ENCODE assay signal across 8 cellular contexts in the genomic region with DNA sequence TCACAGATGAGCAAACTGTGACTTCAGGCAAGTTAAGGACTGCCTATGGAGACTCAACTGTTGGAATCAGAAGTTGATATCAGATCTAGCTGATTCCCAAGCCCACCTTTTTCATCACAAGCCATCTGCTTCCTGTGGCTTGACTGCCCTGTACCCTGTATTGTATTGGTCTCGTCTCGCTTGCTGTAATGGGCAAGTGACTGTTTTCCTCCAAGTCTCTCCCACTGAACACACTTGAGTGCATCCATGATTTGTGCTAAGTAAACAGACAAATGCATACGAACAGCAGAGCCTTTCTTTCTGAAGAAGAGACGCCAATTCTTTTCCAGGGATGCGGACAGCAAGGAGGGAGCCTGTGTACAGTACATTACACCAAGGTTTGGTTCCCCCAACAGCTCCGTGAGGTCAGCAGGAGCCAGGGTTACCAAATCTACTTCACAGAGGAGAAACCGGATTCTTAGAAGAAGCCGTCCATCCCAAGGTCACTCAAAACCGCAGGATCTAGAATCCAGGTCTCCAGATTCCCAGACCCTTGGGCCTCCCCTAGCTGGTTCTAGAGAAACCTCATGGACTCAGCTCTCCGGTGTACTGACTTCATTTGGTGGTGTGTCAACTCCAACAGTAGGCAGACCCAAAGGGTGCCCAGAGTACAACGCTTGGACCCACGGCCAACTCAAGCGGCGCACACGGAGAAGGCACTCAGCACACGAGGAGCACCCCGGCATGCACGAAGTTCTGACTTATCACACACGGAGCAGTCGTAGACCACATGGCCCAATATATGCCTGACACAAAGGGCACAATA. TPM values are rescaled to one million over a fixed set of nuclear protein-coding genes. Genes with fewer than 3 reads are reported as not detected.
DNase-seq lines count a peak whose midpoint lies in the region; ATAC-seq and TF ChIP-seq lines count a peak whose summit lies in the region.

No MANE protein-coding gene starts in this region.

- H2AFZ ChIP-seq in fibroblast of lung (ENCODE audit: low read length) = peak overlapping the region; percentile 91
- peak overlapping the region; percentile 71 for H2AFZ ChIP-seq in neural cell (ENCODE audit: low read depth, low read length)

- no peak for TF ChIP-seq EP300 in neural cell (conservative IDR thresholded peaks at IDR 0.05; ENCODE audit: poor library complexity, severe bottlenecking)

- H3K9me3 Mint-ChIP-seq in activated T-cell treated with anti-CD3 and anti-CD28 coated beads, Interleukin-2, amount 50 U/mL, for 4 hours = no peaks in the 10 kb centered on the region

- H3K9ac ChIP-seq in fibroblast of lung (ENCODE audit: insufficient read depth, low read length) = peak overlapping the region; percentile 84
- H3K9ac ChIP-seq in neural cell (ENCODE audit: low read length) = peak overlapping the region; percentile 73

- H3K9me2 ChIP-seq in neural cell (ENCODE audit: insufficient read depth, low read length) = no peaks in the 10 kb centered on the region

- H3K4me3 Mint-ChIP-seq in activated T-cell treated with anti-CD3 and anti-CD28 coated beads, Interleukin-2, amount 50 U/mL, for 4 hours = peak overlapping the region; percentile 95

- H3K27ac ChIP-seq in WERI-Rb-1 (peak overlapping the region; percentile 91), fibroblast of lung (ENCODE audit: insufficient read depth, low read length) (peak overlapping the region; percentile 84), neural cell (ENCODE audit: low read length) (peak overlapping the region; percentile 35)

- H3K36me3 ChIP-seq in WERI-Rb-1 (peaks cover 75% of the 10 kb centered on the region), fibroblast of lung (ENCODE audit: control insufficient read depth, insufficient read depth, low read length) (peaks cover 8% of the 10 kb centered on the region), neural cell (ENCODE audit: insufficient read depth, low read length) (peaks cover 18% of the 10 kb centered on the region)

- H3K79me2 ChIP-seq in fibroblast of lung (ENCODE audit: control insufficient read depth, insufficient read depth, low read length) = peaks cover 32% of the 10 kb centered on the region
- H3K79me2 ChIP-seq in neural cell (replicated peaks; ENCODE audit: insufficient read depth, low read length) = peaks cover 27% of the 10 kb centered on the region

- peaks cover 2% of the 10 kb centered on the region for H3K4me1 ChIP-seq in fibroblast of lung (ENCODE audit: control insufficient read depth, extremely low read depth, insufficient read depth, low read length)

- TF ChIP-seq CTCF in WERI-Rb-1 (IDR thresholded peaks at IDR 0.05; ENCODE audit: low read depth, low read length) (no peak), fibroblast of lung (conservative IDR thresholded peaks at IDR 0.05 in 1 of 2, IDR thresholded peaks at IDR 0.05 in 1 of 2; ENCODE audit: low read depth in 1 of 2, low read length in 2 of 2) (no peak), neural cell (IDR thresholded peaks at IDR 0.05; ENCODE audit: poor library complexity, severe bottlenecking) (no peak)

- H3K4me3 ChIP-seq in WERI-Rb-1 (ENCODE audit: low read depth, low read length) (peak overlapping the region; percentile 95), fibroblast of lung (replicated peaks in 1 of 4; ENCODE audit: control extremely low read depth in 1 of 4, insufficient read depth in 1 of 4, low read depth in 3 of 4, low read length in 4 of 4) (peak overlapping the region; percentile 91 to 99 (median 94)), neural cell (ENCODE audit: low read length) (peak overlapping the region; percentile 94)

- H3K27me3 ChIP-seq in WERI-Rb-1 (ENCODE audit: insufficient read depth, low read depth, severe bottlenecking) (no peaks in the 10 kb centered on the region), fibroblast of lung (ENCODE audit: control insufficient read depth, insufficient read depth, low read length) (no peaks in the 10 kb centered on the region), neural cell (ENCODE audit: insufficient read depth, low read depth, low read length) (no peaks in the 10 kb centered on the region)

- no peak for DNase-seq in activated T-cell treated with anti-CD3 and anti-CD28 coated beads, Interleukin-2, amount 50 U/mL, for 4 hours
- no peak for DNase-seq in activated T-cell treated with anti-CD3 and anti-CD28 coated beads for 4 hours
- peak; percentile 12 for DNase-seq in HS-27A (ENCODE audit: low read depth)
- no peak for DNase-seq in WERI-Rb-1
- peak; percentile 25 to 34 for DNase-seq in fibroblast of lung (ENCODE audit: low read depth in 2 of 2)
- no peak for DNase-seq in HPDE6-E6E7 (ENCODE audit: extremely low spot score)

- H3K4me2 ChIP-seq in fibroblast of lung (ENCODE audit: extremely low read depth, insufficient read depth, low read length) (peak overlapping the region; percentile 85), neural cell (ENCODE audit: low read length) (peak overlapping the region; percentile 83)

- H3F3A ChIP-seq in neural cell (ENCODE audit: insufficient read depth, low read length, poor library complexity, severe bottlenecking) = no peaks in the 10 kb centered on the region

- H3K27me3 Mint-ChIP-seq in activated T-cell treated with anti-CD3 and anti-CD28 coated beads, Interleukin-2, amount 50 U/mL, for 4 hours (ENCODE audit: low read depth) = no peaks in the 10 kb centered on the region

- H4K20me1 ChIP-seq in fibroblast of lung (ENCODE audit: control insufficient read depth, extremely low read depth, insufficient read depth, low read length) = no peaks in the 10 kb centered on the region
- H4K20me1 ChIP-seq in neural cell (ENCODE audit: insufficient read depth) = no peaks in the 10 kb centered on the region

- peaks cover 48% of the 10 kb centered on the region for H3K36me3 Mint-ChIP-seq in activated T-cell treated with anti-CD3 and anti-CD28 coated beads, Interleukin-2, amount 50 U/mL, for 4 hours (ENCODE audit: insufficient read depth)

- no peaks in the 10 kb centered on the region for H3K9me3 ChIP-seq in WERI-Rb-1 (ENCODE audit: severe bottlenecking)
- H3K9me3 ChIP-seq in fibroblast of lung (ENCODE audit: control insufficient read depth, insufficient read depth, low read depth, low read length) = no peaks in the 10 kb centered on the region
- no peaks in the 10 kb centered on the region for H3K9me3 ChIP-seq in neural cell (ENCODE audit: low read length)

- TF ChIP-seq RAD21 in neural cell (conservative IDR thresholded peaks at IDR 0.05) = no peak

- H3K4me1 Mint-ChIP-seq in activated T-cell treated with anti-CD3 and anti-CD28 coated beads, Interleukin-2, amount 50 U/mL, for 4 hours (ENCODE audit: low read depth) = peaks cover 41% of the 10 kb centered on the region

- no peak for ATAC-seq in activated T-cell treated with anti-CD3 and anti-CD28 coated beads, Interleukin-2, amount 50 U/mL, for 4 hours
- ATAC-seq in GM19467 (IDR thresholded peaks at IDR 0.05; ENCODE audit: unreplicated experiment) = no peak

TF ChIP-seq in neural cell, 6 proteins besides CTCF, POLR2A, EP300 and RAD21:
- TF ChIP-seq MXI1 (conservative IDR thresholded peaks at IDR 0.05; ENCODE audit: poor library complexity, severe bottlenecking) = peak; percentile 94
- TF ChIP-seq POLR2AphosphoS5 (IDR thresholded peaks at IDR 0.05) = no peak

RNA-seq across cellular contexts. Expression of a gene that starts 1.2 kb away (rescaled TPM):
- total RNA-seq in activated T-cell treated with anti-CD3 and anti-CD28 coated beads, Interleukin-2, amount 50 U/mL, for 4 hours = 100 to 1,000 TPM; 115 to 133 (median 117) TPM
- 19.2 and 19.8 TPM in 2 replicates for total RNA-seq in fibroblast of lung
- polyA plus RNA-seq in fibroblast of lung (30.4 and 36.4 TPM in 2 replicates), neural cell (90.4 and 94.9 TPM in 2 replicates)
- 33.1 and 40.8 TPM in 2 replicates for polyA plus RNA-seq in fibroblast of lung (2012)
- polyA minus RNA-seq in fibroblast of lung (ENCODE audit: low replicate concordance) (1.7 and 5.7 TPM in 2 replicates), neural cell (49.7 and 62.3 TPM in 2 replicates)

RNA-seq across cellular contexts. Expression of a gene that starts 1.5 kb away (rescaled TPM):
- 10 to 100 TPM; 45.0 to 59.5 (median 46.8) TPM for total RNA-seq in activated T-cell treated with anti-CD3 and anti-CD28 coated beads, Interleukin-2, amount 50 U/mL, for 4 hours
- 124 and 130 TPM in 2 replicates for total RNA-seq in fibroblast of lung
- polyA plus RNA-seq in fibroblast of lung (99.9 and 108 TPM in 2 replicates), neural cell (261 and 286 TPM in 2 replicates)
- 67.7 and 72.8 TPM in 2 replicates for polyA plus RNA-seq in fibroblast of lung (2012)
- polyA minus RNA-seq in fibroblast of lung (ENCODE audit: low replicate concordance) (0.20 and 6.0 TPM in 2 replicates), neural cell (108 and 127 TPM in 2 replicates)

RNA-seq across cellular contexts. Expression of a gene that starts 23.4 kb away (rescaled TPM):
- total RNA-seq in activated T-cell treated with anti-CD3 and anti-CD28 coated beads, Interleukin-2, amount 50 U/mL, for 4 hours = not detected
- not detected in 2 replicates for total RNA-seq in fibroblast of lung
- polyA plus RNA-seq in fibroblast of lung (not detected in 2 replicates), neural cell (not detected in 2 replicates)
- polyA plus RNA-seq in fibroblast of lung (2012) = not detected in 2 replicates
- polyA minus RNA-seq in fibroblast of lung (ENCODE audit: low replicate concordance) (not detected in 2 replicates), neural cell (not detected in 2 replicates)

RNA-seq across cellular contexts. Expression of a gene that starts 27.0 kb away (rescaled TPM):
- total RNA-seq in activated T-cell treated with anti-CD3 and anti-CD28 coated beads, Interleukin-2, amount 50 U/mL, for 4 hours = 10 to 100 TPM; 35.2 to 42.6 (median 36.0) TPM
- 21.3 and 30.2 TPM in 2 replicates for total RNA-seq in fibroblast of lung
- polyA plus RNA-seq in fibroblast of lung (39.5 and 41.6 TPM in 2 replicates), neural cell (14.3 and 14.7 TPM in 2 replicates)
- 24.8 and 26.8 TPM in 2 replicates for polyA plus RNA-seq in fibroblast of lung (2012)
- polyA minus RNA-seq in fibroblast of lung (ENCODE audit: low replicate concordance) (121 and 139 TPM in 2 replicates), neural cell (30.7 and 41.8 TPM in 2 replicates)

Comparison
In these comparisons a context has a peak if more than half of its experiments do, and no peak if none do; other contexts are left out.
1. DNase-seq: peak in HS-27A (single experiment) and fibroblast of lung (2 of 2); none in activated T-cell treated with anti-CD3 and anti-CD28 coated beads, Interleukin-2, amount 50 U/mL, for 4 hours (single experiment), activated T-cell treated with anti-CD3 and anti-CD28 coated beads for 4 hours (single experiment), WERI-Rb-1 (single experiment) and HPDE6-E6E7 (single experiment).
2. H3K27ac ChIP-seq: peak in every context shown above with its lines; median percentile 91 in WERI-Rb-1; 84 in fibroblast of lung; 35 in neural cell.
3. Peak in every context shown above with its lines, with median percentiles within 50 percentile points of each other: H3K4me3 ChIP-seq.